ENCODE assay signal across 12 cellular contexts in genomic region chr20:9660236-9660868, GRCh38.
A peak's percentile ranks its signal among the peaks of the same experiment; 100 is the strongest.
DNase-seq lines count a peak whose midpoint lies in the region; FAIRE-seq and TF ChIP-seq lines count a peak whose summit lies in the region.
"Had no signal": no experiment of that assay in that cellular context is flagged by ENCODE, and none has a peak within 500 bp of the region (broad histone marks: within the 10 kb centered on the region; RNA-seq: fewer than 3 reads in every experiment).

No MANE protein-coding gene starts in this region.

- H3K79me2 ChIP-seq in neural progenitor cell (ENCODE audit: low read depth): no peaks in the 10 kb centered on the region

- no peak overlapping the region for H3K9ac ChIP-seq in neural progenitor cell

- H3K27me3 ChIP-seq in neural progenitor cell: no peaks in the 10 kb centered on the region

- no peak overlapping the region for H3K4me2 ChIP-seq in neural progenitor cell

- H3K27ac Mint-ChIP-seq in neural progenitor cell: no peak overlapping the region
- H3K27ac Mint-ChIP-seq: type B pancreatic cell had no signal

- H3K27ac ChIP-seq in neural progenitor cell: no peak overlapping the region

- H3K4me1 ChIP-seq in neural progenitor cell: no peaks in the 10 kb centered on the region

- no peaks in the 10 kb centered on the region for H3K36me3 Mint-ChIP-seq in neural progenitor cell
- H3K36me3 Mint-ChIP-seq: type B pancreatic cell had no signal

- TF ChIP-seq CTCF in choroid plexus epithelial cell (conservative IDR thresholded peaks at IDR 0.05; ENCODE audit: low read depth, low read length) (no peak), neural progenitor cell (IDR thresholded peaks at IDR 0.05) (no peak)

- no peaks in the 10 kb centered on the region for H3K4me1 Mint-ChIP-seq in neural progenitor cell

- H3F3A ChIP-seq in neural progenitor cell (ENCODE audit: low read depth): no peaks in the 10 kb centered on the region

- DNase-seq in activated CD4-positive, alpha-beta T cell treated with anti-CD3 and anti-CD28 coated beads for 48 hours: peak; percentile 2
- no peak for DNase-seq in activated CD4-positive, alpha-beta T cell treated with anti-CD3 and anti-CD28 coated beads for 4 hours
- DNase-seq in NAMALWA (ENCODE audit: low spot score) (peak; percentile 21), choroid plexus epithelial cell (ENCODE audit: low read depth) (peak; percentile 4), neural progenitor cell (ENCODE audit: low spot score) (peak; percentile 73), GM19239 (ENCODE audit: insufficient read length, low spot score) (no peak), GOT3 (lab: John Stamatoyannopoulos, UW) (no peak), COLO668 (lab: John Stamatoyannopoulos, UW; ENCODE audit: unreplicated experiment) (no peak)
- DNase-seq: caudate nucleus, NCI-H1694 had no signal

- no peaks in the 10 kb centered on the region for H3K9me3 ChIP-seq in neural progenitor cell (ENCODE audit: low read depth)

- H3K9me3 Mint-ChIP-seq in neural progenitor cell: no peaks in the 10 kb centered on the region

- H2AFZ ChIP-seq in neural progenitor cell (replicated peaks): no peak overlapping the region

- no peak overlapping the region for H3K4me3 Mint-ChIP-seq in neural progenitor cell
- H3K4me3 Mint-ChIP-seq: type B pancreatic cell had no signal

- no peaks in the 10 kb centered on the region for H3K27me3 Mint-ChIP-seq in neural progenitor cell (ENCODE audit: insufficient read depth, low read depth)
- H3K27me3 Mint-ChIP-seq: type B pancreatic cell had no signal

- H3K36me3 ChIP-seq in neural progenitor cell: no peaks in the 10 kb centered on the region

- H3K4me3 ChIP-seq in choroid plexus epithelial cell (ENCODE audit: low read depth, low read length) (no peak overlapping the region), neural progenitor cell (no peak overlapping the region)

- H4K20me1 ChIP-seq in neural progenitor cell (ENCODE audit: low read depth): peaks cover 5% of the 10 kb centered on the region

- FAIRE-seq in GM19239 (lab: Jason Lieb, UNC): no peak
- FAIRE-seq: GM12892 had no signal

Comparison
In these comparisons a context has a peak if more than half of its experiments do, and no peak if none do; other contexts are left out.
1. DNase-seq: peak in activated CD4-positive, alpha-beta T cell treated with anti-CD3 and anti-CD28 coated beads for 48 hours (single experiment), NAMALWA (single experiment), choroid plexus epithelial cell (single experiment) and neural progenitor cell (single experiment); none in activated CD4-positive, alpha-beta T cell treated with anti-CD3 and anti-CD28 coated beads for 4 hours (0 of 2), GM19239 (single experiment), GOT3 (single experiment) and COLO668 (single experiment).